8 cellular contexts compared by ENCODE assay signal in genomic region chr19:10471909-10472308, GRCh38. TPM values are rescaled to one million over a fixed set of nuclear protein-coding genes. Genes with fewer than 3 reads are reported as not detected.
DNase-seq lines count a peak whose midpoint lies in the region; ATAC-seq lines count a peak whose summit lies in the region.

No MANE protein-coding gene starts in this region.

- no peaks in the 10 kb centered on the region for H3K9me3 ChIP-seq in SK-N-MC (ENCODE audit: low read depth, low read length)
- no peaks in the 10 kb centered on the region for H3K9me3 ChIP-seq in aorta (ENCODE audit: control insufficient read depth, low read length)

- H3K36me3 ChIP-seq in SK-N-MC (ENCODE audit: insufficient read depth, low read length) (peaks cover 3% of the 10 kb centered on the region; the same call in 1 of the 2 replicates), aorta (ENCODE audit: control insufficient read depth in 1 of 2, insufficient read depth in 2 of 2, low read length in 1 of 2) (peaks cover 0 to 2% of the 10 kb centered on the region in 2 donors)

- H3K27ac ChIP-seq in SK-N-MC: no peak overlapping the region
- no peak overlapping the region for H3K27ac ChIP-seq in aorta (ENCODE audit: low read depth in 1 of 2, low read length in 2 of 2)

- ATAC-seq in aorta (ENCODE audit: low FRiP score): no peak

- peaks cover under 1 to 1% (median under 1%) of the 10 kb centered on the region in 3 donors for H3K36me3 Mint-ChIP-seq in immature natural killer cell

- peaks cover 0 to 5% (median 3%) of the 10 kb centered on the region in 3 donors for H3K27me3 Mint-ChIP-seq in immature natural killer cell (ENCODE audit: low read depth in 3 of 3)

- H3K4me1 ChIP-seq in aorta (ENCODE audit: control insufficient read depth in 1 of 2, insufficient read depth in 2 of 2, low read length in 2 of 2): no peaks in the 10 kb centered on the region

- peaks cover 0 to 1% of the 10 kb centered on the region in 2 donors for H3K4me1 Mint-ChIP-seq in immature natural killer cell

- DNase-seq in DMS53 treated with DMSO at 0.1 percent for 48 hours (lab: John Stamatoyannopoulos, UW; ENCODE audit: unreplicated experiment): peak; percentile 4
- peak; percentile 66 for DNase-seq in HuH-7.5 (ENCODE audit: low spot score)
- DNase-seq in SK-N-MC (ENCODE audit: low read depth, low spot score): peak; percentile 59
- DNase-seq in immature natural killer cell: peak; percentile 10 to 31 (median 19)
- DNase-seq in cerebellum (ENCODE audit: low spot score): no peak
- DNase-seq in hippocampal formation (lab: John Stamatoyannopoulos, UW): no peak
- no peak for DNase-seq in amygdala (lab: John Stamatoyannopoulos, UW)
- no peak for DNase-seq in aorta

- H3K9ac ChIP-seq in SK-N-MC (ENCODE audit: insufficient read length): no peak overlapping the region

- H3K27ac Mint-ChIP-seq in immature natural killer cell: no peak overlapping the region

- no peak overlapping the region for H3K4me3 ChIP-seq in SK-N-MC
- no peak overlapping the region for H3K4me3 ChIP-seq in aorta (ENCODE audit: low read length in 2 of 2)

- H3K4me3 Mint-ChIP-seq in immature natural killer cell: no peak overlapping the region

- H3K9me3 Mint-ChIP-seq in immature natural killer cell: no peaks in the 10 kb centered on the region

- H3K27me3 ChIP-seq in aorta (ENCODE audit: control insufficient read depth in 1 of 2, insufficient read depth in 2 of 2, low read length in 1 of 2): no peaks in the 10 kb centered on the region

- intact Hi-C loops in aorta (cut with DNase I): no loop called here

- WGBS in aorta, 2 donors: 27 to 35% methylated on average over 6 of the region's 6 CpGs

RNA-seq across cellular contexts. Expression of gene KEAP1, which starts 31.2 kb away (rescaled TPM):
- polyA plus RNA-seq in immature natural killer cell: 10 to 100 TPM; 49.2 to 86.9 (median 71.6) TPM
- total RNA-seq in cerebellum: 26.9 TPM
- 10 to 100 TPM; 43.6 to 62.8 TPM for total RNA-seq in aorta
- polyA plus RNA-seq in aorta: 10 to 100 TPM; 30.9 to 56.2 TPM

RNA-seq across cellular contexts. Expression of gene S1PR5, which starts 45.3 kb away (rescaled TPM):
- 100 to 1,000 TPM; 383 to 659 (median 399) TPM for polyA plus RNA-seq in immature natural killer cell
- 0.18 TPM for total RNA-seq in cerebellum
- total RNA-seq in aorta: under 1 TPM; 0.39 to 0.99 TPM
- 1 to 10 TPM; 1.3 to 1.6 TPM for polyA plus RNA-seq in aorta

RNA-seq across cellular contexts. Expression of gene PDE4A, which starts 51.6 kb away (rescaled TPM):
- polyA plus RNA-seq in immature natural killer cell (10 to 100 TPM; 10.4 to 22.6 (median 11.1) TPM), aorta (10 to 100 TPM in 1 of 2 donors, 1 to 10 TPM in 1; 8.6 to 13.6 TPM)
- total RNA-seq in cerebellum (3.3 TPM), aorta (10 to 100 TPM; 12.3 to 30.2 TPM)

Comparison
In these comparisons a context has a peak if more than half of its experiments do, and no peak if none do; other contexts are left out.
1. DNase-seq: peak in DMS53 treated with DMSO at 0.1 percent for 48 hours (single experiment), HuH-7.5 (single experiment), SK-N-MC (single experiment) and immature natural killer cell (3 of 3); none in cerebellum (single experiment), hippocampal formation (0 of 2), amygdala (0 of 56) and aorta (0 of 2).